In genomic region chr21:43789276-43790052, GRCh38 we compare ENCODE assay signal across 8 cellular contexts. TPM values are rescaled to one million over a fixed set of nuclear protein-coding genes. Genes with fewer than 3 reads are reported as not detected.
DNase-seq lines count a peak whose midpoint lies in the region; ATAC-seq, FAIRE-seq and TF ChIP-seq lines count a peak whose summit lies in the region.

RRP1 (plus strand) TSS chr21:43789577; CDS start chr21:43789630, 53 bp downstream.

- no peak within 1 kb of the TSS for H2AFZ ChIP-seq in HepG2 (ENCODE audit: low read length)

- H3K27ac Mint-ChIP-seq in CD14-positive monocyte: peak within 1 kb of the TSS; percentile 81 to 95 (median 89)

- in situ Hi-C loops in HepG2 (cut with HindIII; ENCODE audit: extremely low pct_ligation_motif_present, low pct_unique_long_range_greater_than_20kb): no loop called here

- H3K36me3 ChIP-seq in HepG2 (replicated peaks in 1 of 2; ENCODE audit: control insufficient read depth in 1 of 2, insufficient read depth in 2 of 2, low read length in 2 of 2): peaks cover 18 to 34% of the 10 kb centered on the region in 2 experiments

- H3K4me3 ChIP-seq in HepG2 (replicated peaks in 1 of 3; ENCODE audit: insufficient read depth in 1 of 3, low read depth in 2 of 3, low read length in 3 of 3): peak within 1 kb of the TSS; percentile 75 to 95 (median 86)

- FAIRE-seq in HepG2 (lab: Jason Lieb, UNC): no peak

- POLR2A ChIA-PET in HepG2 (lab: Yijun Ruan, JAX): interaction anchor here (0.7 to 2.7 kb wide), 5 partner anchors 12 to 129 kb away, joined by 3 to 21 read pairs (median 4); no protein-coding TSS in a partner anchor

- TF ChIP-seq CTCF in CD14-positive monocyte (IDR thresholded peaks at IDR 0.05) (peak; percentile 99), HepG2 (CRISPR knock-in tag; IDR thresholded peaks at IDR 0.05) (peak; percentile 90)

- CTCF ChIA-PET in HepG2 (lab: Yijun Ruan, JAX; ENCODE audit: low intra/inter-chr PET ratio, low total read pairs): interaction anchor here (0.9 kb wide), 1 partner anchor 186 kb away, joined by 4 read pairs; no protein-coding TSS in a partner anchor

- no peaks in the 10 kb centered on the region; a peak in 1 of 5 replicates for H3K27me3 ChIP-seq in HepG2 (ENCODE audit: control insufficient read depth in 1 of 2, insufficient read depth in 2 of 2, low read length in 2 of 2)

- H3K79me2 ChIP-seq in HepG2 (ENCODE audit: insufficient read depth, low read length): peaks cover 44% of the 10 kb centered on the region

- H3K9ac ChIP-seq in HepG2 (ENCODE audit: insufficient read depth, low read depth, low read length): peak within 1 kb of the TSS; percentile 80

- peak within 1 kb of the TSS; percentile 84 for H3K4me2 ChIP-seq in HepG2 (ENCODE audit: low read depth, low read length)

- peaks cover 16% of the 10 kb centered on the region for H3K4me1 ChIP-seq in HepG2 (ENCODE audit: insufficient read depth, low read length)

- 1% methylated on average over 16 of the region's 84 CpGs for WGBS in HepG2 (ENCODE audit: low lambda C conversion rate)

- H3K9me3 ChIP-seq in HepG2 (ENCODE audit: low read length): no peaks in the 10 kb centered on the region

- H3K9me3 Mint-ChIP-seq in CD14-positive monocyte: peaks cover 0 to 3% (median 0%) of the 10 kb centered on the region in 7 donors

- H4K20me1 ChIP-seq in HepG2 (ENCODE audit: insufficient read depth, low read length): peaks cover 5% of the 10 kb centered on the region; the same call in 1 of the 2 replicates

- peaks cover 19 to 28% of the 10 kb centered on the region in 2 donors for H3K36me3 Mint-ChIP-seq in CD14-positive monocyte

- TF ChIP-seq RAD21 in HepG2 (CRISPR knock-in tag; IDR thresholded peaks at IDR 0.05): peak; percentile 73

- H3K27ac ChIP-seq in HepG2 (ENCODE audit: extremely low read length, insufficient read depth, low read length): peak within 1 kb of the TSS; percentile 71

- H3K4me1 Mint-ChIP-seq in CD14-positive monocyte: peaks cover 18% of the 10 kb centered on the region

- peak within 1 kb of the TSS; percentile 86 to 91 for H3K4me3 Mint-ChIP-seq in CD14-positive monocyte

- TF ChIP-seq POLR2A in HepG2 (IDR thresholded peaks at IDR 0.05; ENCODE audit: insufficient read depth in 1 of 2, low read depth in 2 of 2, low read length in 2 of 2): peak in 1 of 2 experiments; percentile 77; a peak in 2 of 4 replicates

- DNase-seq in CD14-positive monocyte (ENCODE audit: low spot score) (peak; percentile 87), NCI-H748 (lab: John Stamatoyannopoulos, UW; ENCODE audit: unreplicated experiment) (peak; percentile 87), dedifferentiated amniotic fluid mesenchymal stem cell (ENCODE audit: extremely low spot score) (peak; percentile 71), HepG2 (ENCODE audit: low spot score) (peak; percentile 74)
- peak; percentile 92 for DNase-seq in activated CD4-positive, alpha-beta T cell treated with anti-CD3 and anti-CD28 coated beads, Interleukin-2, amount 50 U/mL, for 1 hour
- peak; percentile 97 to 99 for DNase-seq in stimulated activated CD4-positive, alpha-beta T cell treated with anti-CD3 and anti-CD28 coated beads, Interleukin-2, amount 100 ng/mL, for 48 hours

- ATAC-seq in GM19372 (IDR thresholded peaks at IDR 0.05; ENCODE audit: low read depth, unreplicated experiment): peak; percentile 87
- peak; percentile 93 for ATAC-seq in HG03521 (IDR thresholded peaks at IDR 0.05; ENCODE audit: unreplicated experiment)
- peak; percentile 88 for ATAC-seq in HepG2

- intact Hi-C loops in CD14-positive monocyte (cut with micrococcal nuclease): loop anchor here in 1 of 2 donors (5.0 to 10.0 kb wide), 2 partner anchors 62 to 545 kb away; partner anchors contain the start of gene CFAP410
- intact Hi-C loops in HepG2 (cut with micrococcal nuclease; ENCODE audit: unreplicated experiment): no loop called here

- BruUV-seq in HepG2 (replicated peaks; lab: Mats Ljungman, UMichigan): TSS peak; percentile 68

- TF ChIP-seq EP300 in HepG2 (IDR thresholded peaks at IDR 0.05; ENCODE audit: low read depth in 2 of 2, low read length in 2 of 2) (0 out of 4 replicates have a peak, but pooled peaks of 1 of the 2 experiments have one; percentile 6), HepG2 (CRISPR knock-in tag; IDR thresholded peaks at IDR 0.05; ENCODE audit: borderline replicate concordance) (peak; percentile 35; the same call in 1 of the 2 replicates)

- H3K27me3 Mint-ChIP-seq in CD14-positive monocyte (ENCODE audit: low read depth in 3 of 3): peaks cover 0 to 4% (median 2%) of the 10 kb centered on the region in 3 donors

TF ChIP-seq in HepG2, 621 proteins besides CTCF, POLR2A, EP300 and RAD21 (continues in another document):
- TF ChIP-seq WIZ (CRISPR knock-in tag; IDR thresholded peaks at IDR 0.05) (no peak), ISX (CRISPR knock-in tag; conservative IDR thresholded peaks at IDR 0.05) (no peak), REL (CRISPR knock-in tag; conservative IDR thresholded peaks at IDR 0.05) (0 out of 2 replicates have a peak, but pooled peaks have one; percentile 36), IRF1 (CRISPR knock-in tag; IDR thresholded peaks at IDR 0.05; ENCODE audit: low read depth) (no peak), U2AF2 (IDR thresholded peaks at IDR 0.05; ENCODE audit: low read depth, low read length) (no peak), CHD4 (IDR thresholded peaks at IDR 0.05; ENCODE audit: borderline replicate concordance, low read length) (no peak)
- TF ChIP-seq, protein P1, sequence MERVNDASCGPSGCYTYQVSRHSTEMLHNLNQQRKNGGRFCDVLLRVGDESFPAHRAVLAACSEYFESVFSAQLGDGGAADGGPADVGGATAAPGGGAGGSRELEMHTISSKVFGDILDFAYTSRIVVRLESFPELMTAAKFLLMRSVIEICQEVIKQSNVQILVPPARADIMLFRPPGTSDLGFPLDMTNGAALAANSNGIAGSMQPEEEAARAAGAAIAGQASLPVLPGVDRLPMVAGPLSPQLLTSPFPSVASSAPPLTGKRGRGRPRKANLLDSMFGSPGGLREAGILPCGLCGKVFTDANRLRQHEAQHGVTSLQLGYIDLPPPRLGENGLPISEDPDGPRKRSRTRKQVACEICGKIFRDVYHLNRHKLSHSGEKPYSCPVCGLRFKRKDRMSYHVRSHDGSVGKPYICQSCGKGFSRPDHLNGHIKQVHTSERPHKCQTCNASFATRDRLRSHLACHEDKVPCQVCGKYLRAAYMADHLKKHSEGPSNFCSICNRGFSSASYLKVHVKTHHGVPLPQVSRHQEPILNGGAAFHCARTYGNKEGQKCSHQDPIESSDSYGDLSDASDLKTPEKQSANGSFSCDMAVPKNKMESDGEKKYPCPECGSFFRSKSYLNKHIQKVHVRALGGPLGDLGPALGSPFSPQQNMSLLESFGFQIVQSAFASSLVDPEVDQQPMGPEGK (CRISPR knock-in tag; IDR thresholded peaks at IDR 0.05): peak; percentile 56; the same call in 1 of the 2 replicates
- TF ChIP-seq, protein P2, sequence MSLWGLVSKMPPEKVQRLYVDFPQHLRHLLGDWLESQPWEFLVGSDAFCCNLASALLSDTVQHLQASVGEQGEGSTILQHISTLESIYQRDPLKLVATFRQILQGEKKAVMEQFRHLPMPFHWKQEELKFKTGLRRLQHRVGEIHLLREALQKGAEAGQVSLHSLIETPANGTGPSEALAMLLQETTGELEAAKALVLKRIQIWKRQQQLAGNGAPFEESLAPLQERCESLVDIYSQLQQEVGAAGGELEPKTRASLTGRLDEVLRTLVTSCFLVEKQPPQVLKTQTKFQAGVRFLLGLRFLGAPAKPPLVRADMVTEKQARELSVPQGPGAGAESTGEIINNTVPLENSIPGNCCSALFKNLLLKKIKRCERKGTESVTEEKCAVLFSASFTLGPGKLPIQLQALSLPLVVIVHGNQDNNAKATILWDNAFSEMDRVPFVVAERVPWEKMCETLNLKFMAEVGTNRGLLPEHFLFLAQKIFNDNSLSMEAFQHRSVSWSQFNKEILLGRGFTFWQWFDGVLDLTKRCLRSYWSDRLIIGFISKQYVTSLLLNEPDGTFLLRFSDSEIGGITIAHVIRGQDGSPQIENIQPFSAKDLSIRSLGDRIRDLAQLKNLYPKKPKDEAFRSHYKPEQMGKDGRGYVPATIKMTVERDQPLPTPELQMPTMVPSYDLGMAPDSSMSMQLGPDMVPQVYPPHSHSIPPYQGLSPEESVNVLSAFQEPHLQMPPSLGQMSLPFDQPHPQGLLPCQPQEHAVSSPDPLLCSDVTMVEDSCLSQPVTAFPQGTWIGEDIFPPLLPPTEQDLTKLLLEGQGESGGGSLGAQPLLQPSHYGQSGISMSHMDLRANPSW (CRISPR knock-in tag; IDR thresholded peaks at IDR 0.05; ENCODE audit: borderline replicate concordance): peak; percentile 60; the same call in 1 of the 2 replicates

RNA-seq across cellular contexts. Expression of gene RRP1, which starts in this region (rescaled TPM):
- 1 to 10 TPM; 2.7 to 4.6 TPM for polyA plus RNA-seq in CD14-positive monocyte
- 24.6 and 35.1 TPM in 2 replicates for total RNA-seq in HepG2 (2016; rRNA removed; fragmentation: Illumina TruSeq; extraction: Trizol)
- 16.9 and 17.1 TPM in 2 replicates for total RNA-seq in HepG2 (2016; cell fraction: cytosol; rRNA removed; fragmentation: Illumina TruSeq; extraction: Trizol; ENCODE audit: low read depth)
- total RNA-seq in HepG2 (2016; cell fraction: insoluble cytoplasmic fraction; rRNA removed; fragmentation: Illumina TruSeq; extraction: Trizol): 24.1 and 32.9 TPM in 2 replicates
- 10.3 and 11.2 TPM in 2 replicates for total RNA-seq in HepG2 (2016; cell fraction: membrane; rRNA removed; fragmentation: Illumina TruSeq; extraction: Trizol)
- 29.9 and 34.8 TPM in 2 replicates for total RNA-seq in HepG2 (2016; cell fraction: nucleus; rRNA removed; fragmentation: Illumina TruSeq; extraction: Trizol)
- polyA plus RNA-seq in HepG2 (2011; rRNA removed): 20.1 and 22.2 TPM in 2 replicates
- 11.2 and 11.3 TPM in 2 replicates for polyA plus RNA-seq in HepG2 (2011; cell fraction: cytosol; rRNA removed)
- polyA plus RNA-seq in HepG2 (2011; cell fraction: nucleus; rRNA removed): 110 and 114 TPM in 2 replicates
- 22.7 and 27.0 TPM in 2 replicates for polyA plus RNA-seq in HepG2 (2012)
- 3.0 and 3.7 TPM in 2 replicates for polyA plus RNA-seq in HepG2 (2016; cell fraction: cytosol; fragmentation: Illumina TruSeq; extraction: Trizol; ENCODE audit: low read depth)
- polyA plus RNA-seq in HepG2 (2016; cell fraction: insoluble cytoplasmic fraction; fragmentation: Illumina TruSeq; extraction: Trizol; ENCODE audit: low read depth): 25.7 and 32.8 TPM in 2 replicates
- 4.3 and 6.1 TPM in 2 replicates for polyA plus RNA-seq in HepG2 (2016; cell fraction: membrane; fragmentation: Illumina TruSeq; extraction: Trizol; ENCODE audit: low read depth)
- 70.6 and 74.1 TPM in 2 replicates for polyA plus RNA-seq in HepG2 (2016; cell fraction: nucleus; fragmentation: Illumina TruSeq; extraction: Trizol; ENCODE audit: insufficient read depth, low read depth)
- polyA minus RNA-seq in HepG2 (2011; rRNA and poly(A)+ RNA removed; ENCODE audit: low replicate concordance): 9.8 and 26.9 TPM in 2 replicates
- polyA minus RNA-seq in HepG2 (2011; cell fraction: cytosol; rRNA and poly(A)+ RNA removed): 5.9 and 9.7 TPM in 2 replicates
- 27.0 and 37.2 TPM in 2 replicates for polyA minus RNA-seq in HepG2 (2011; cell fraction: nucleus; rRNA and poly(A)+ RNA removed)

Comparison
In these comparisons a context has a peak if more than half of its experiments do, and no peak if none do; other contexts are left out.
1. Peak in every context shown above with its lines: DNase-seq, ATAC-seq, H3K4me3 ChIP-seq and H3K27ac ChIP-seq.